1 cellular context compared by ENCODE assay signal in the genomic region with DNA sequence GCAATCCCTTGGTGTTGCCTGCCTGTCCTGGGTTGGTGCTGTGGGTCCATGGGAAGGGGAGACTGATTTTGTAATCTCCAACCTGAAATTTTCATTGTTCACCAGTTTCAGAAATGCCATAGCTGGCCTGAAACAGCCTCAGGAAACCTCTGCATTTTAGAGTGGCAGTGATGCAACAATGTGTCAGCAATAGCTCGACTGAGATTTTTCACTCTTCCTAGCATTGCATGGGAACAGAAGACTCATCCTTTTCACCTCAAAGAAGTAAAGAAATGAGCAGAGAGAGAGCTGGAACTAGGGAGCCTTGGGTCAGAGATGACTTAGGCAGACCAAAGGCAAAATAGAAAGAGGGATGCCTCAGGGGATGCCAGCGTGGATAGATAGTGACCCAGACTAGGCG.
TF ChIP-seq lines count a peak whose summit lies in the region.

No MANE protein-coding gene starts in this region.

TF ChIP-seq in GM23338, 12 proteins besides CTCF, POLR2A, EP300 and RAD21 (continued from another document):
- TF ChIP-seq, protein P1, sequence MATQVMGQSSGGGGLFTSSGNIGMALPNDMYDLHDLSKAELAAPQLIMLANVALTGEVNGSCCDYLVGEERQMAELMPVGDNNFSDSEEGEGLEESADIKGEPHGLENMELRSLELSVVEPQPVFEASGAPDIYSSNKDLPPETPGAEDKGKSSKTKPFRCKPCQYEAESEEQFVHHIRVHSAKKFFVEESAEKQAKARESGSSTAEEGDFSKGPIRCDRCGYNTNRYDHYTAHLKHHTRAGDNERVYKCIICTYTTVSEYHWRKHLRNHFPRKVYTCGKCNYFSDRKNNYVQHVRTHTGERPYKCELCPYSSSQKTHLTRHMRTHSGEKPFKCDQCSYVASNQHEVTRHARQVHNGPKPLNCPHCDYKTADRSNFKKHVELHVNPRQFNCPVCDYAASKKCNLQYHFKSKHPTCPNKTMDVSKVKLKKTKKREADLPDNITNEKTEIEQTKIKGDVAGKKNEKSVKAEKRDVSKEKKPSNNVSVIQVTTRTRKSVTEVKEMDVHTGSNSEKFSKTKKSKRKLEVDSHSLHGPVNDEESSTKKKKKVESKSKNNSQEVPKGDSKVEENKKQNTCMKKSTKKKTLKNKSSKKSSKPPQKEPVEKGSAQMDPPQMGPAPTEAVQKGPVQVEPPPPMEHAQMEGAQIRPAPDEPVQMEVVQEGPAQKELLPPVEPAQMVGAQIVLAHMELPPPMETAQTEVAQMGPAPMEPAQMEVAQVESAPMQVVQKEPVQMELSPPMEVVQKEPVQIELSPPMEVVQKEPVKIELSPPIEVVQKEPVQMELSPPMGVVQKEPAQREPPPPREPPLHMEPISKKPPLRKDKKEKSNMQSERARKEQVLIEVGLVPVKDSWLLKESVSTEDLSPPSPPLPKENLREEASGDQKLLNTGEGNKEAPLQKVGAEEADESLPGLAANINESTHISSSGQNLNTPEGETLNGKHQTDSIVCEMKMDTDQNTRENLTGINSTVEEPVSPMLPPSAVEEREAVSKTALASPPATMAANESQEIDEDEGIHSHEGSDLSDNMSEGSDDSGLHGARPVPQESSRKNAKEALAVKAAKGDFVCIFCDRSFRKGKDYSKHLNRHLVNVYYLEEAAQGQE (IDR thresholded peaks at IDR 0.05; ENCODE audit: unreplicated experiment), result no peak
- TF ChIP-seq STAT1 (IDR thresholded peaks at IDR 0.05; ENCODE audit: unreplicated experiment) (no peak), CREB1 (CRISPR knock-in tag; IDR thresholded peaks at IDR 0.05; ENCODE audit: low read depth) (no peak), EZH2phosphoT487 (IDR thresholded peaks at IDR 0.05; ENCODE audit: unreplicated experiment) (no peak)
